8 cellular contexts compared by ENCODE assay signal in the genomic region with DNA sequence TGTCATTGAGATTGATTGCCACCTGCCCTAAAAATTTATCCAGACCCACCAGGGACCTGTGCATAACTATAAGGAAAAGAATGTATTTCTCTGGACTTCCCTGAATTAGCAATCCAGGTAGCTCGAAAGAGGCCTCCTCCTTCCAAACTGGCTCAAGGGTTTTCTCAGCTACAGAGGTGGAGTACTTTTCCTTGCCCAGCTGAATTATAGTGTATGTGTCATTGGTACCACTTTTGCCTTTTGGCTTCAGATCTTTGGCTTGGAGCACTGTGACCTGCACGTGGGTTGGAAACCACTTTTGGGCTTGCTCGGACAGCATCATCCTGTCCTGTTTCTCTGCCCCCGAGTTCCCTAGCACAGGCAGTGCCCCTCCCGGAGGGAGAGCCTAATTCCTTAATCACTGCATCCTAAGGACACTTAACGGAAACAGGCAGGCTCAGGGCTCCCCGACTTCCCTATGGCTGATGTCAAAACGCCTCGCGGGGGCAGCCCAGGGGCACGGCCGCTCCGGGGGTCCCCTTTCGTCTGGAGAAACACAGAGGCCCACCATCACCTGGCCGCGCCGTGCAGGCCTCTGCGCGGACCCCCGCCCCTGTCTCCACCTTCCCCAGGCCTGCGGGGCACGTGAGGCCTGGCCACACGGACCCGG. TPM values are rescaled to one million over a fixed set of nuclear protein-coding genes. Genes with fewer than 3 reads are reported as not detected.
DNase-seq lines count a peak whose midpoint lies in the region; ATAC-seq and TF ChIP-seq lines count a peak whose summit lies in the region.

No MANE protein-coding gene starts in this region.

- intact Hi-C loops in Panc1 (cut with micrococcal nuclease; ENCODE audit: unreplicated experiment) (loop anchor here (10.0 kb wide), 2 partner anchors 199 to 511 kb away; no protein-coding TSS in a partner anchor), Right ventricle myocardium superior (cut with DNase I) (no loop called here)

- DNase-seq in BE2C: peak; percentile 25
- DNase-seq in Panc1 (ENCODE audit: low read depth, low spot score): peak; percentile 22
- peak; percentile 22 for DNase-seq in activated naive CD8-positive, alpha-beta T cell treated with anti-CD3 and anti-CD28 coated beads for 36 hours
- DNase-seq in Right ventricle myocardium superior: peak; percentile 66
- DNase-seq in osteocyte (ENCODE audit: extremely low spot score, unreplicated experiment): peak; percentile 84

- no peaks in the 10 kb centered on the region for H3K27me3 Mint-ChIP-seq in activated naive CD8-positive, alpha-beta T cell treated with anti-CD3 and anti-CD28 coated beads for 36 hours
- H3K27me3 Mint-ChIP-seq in osteocyte (ENCODE audit: unreplicated experiment): peaks cover 2% of the 10 kb centered on the region

- POLR2A ChIA-PET in Panc1 (lab: Charles Lee): interaction anchor here (0.6 kb wide), 1 partner anchor 85 kb away, joined by 5 read pairs; no protein-coding TSS in a partner anchor

- BruUV-seq in Panc1 (replicated peaks; lab: Mats Ljungman, UMichigan): no TSS peak

- H3K27me3 ChIP-seq in BE2C: no peaks in the 10 kb centered on the region
- no peaks in the 10 kb centered on the region for H3K27me3 ChIP-seq in Panc1 (ENCODE audit: control insufficient read depth, insufficient read depth, low read length)

- H3K9me3 Mint-ChIP-seq in activated naive CD8-positive, alpha-beta T cell treated with anti-CD3 and anti-CD28 coated beads for 36 hours: no peaks in the 10 kb centered on the region
- H3K9me3 Mint-ChIP-seq in osteocyte (ENCODE audit: unreplicated experiment): no peaks in the 10 kb centered on the region

- H3K9me3 ChIP-seq in BE2C: no peaks in the 10 kb centered on the region
- no peaks in the 10 kb centered on the region for H3K9me3 ChIP-seq in Panc1 (ENCODE audit: control insufficient read depth, insufficient read depth, low read depth, low read length)

- H3K27ac ChIP-seq in Panc1 (ENCODE audit: low read length): peak overlapping the region; percentile 93

- no peak for TF ChIP-seq CTCF in BE2C (IDR thresholded peaks at IDR 0.05; ENCODE audit: low read depth, low read length)
- no peak; the same call in 1 of the 2 replicates for TF ChIP-seq CTCF in Panc1 (IDR thresholded peaks at IDR 0.05)
- TF ChIP-seq CTCF in osteocyte (IDR thresholded peaks at IDR 0.05): no peak

- H3K36me3 ChIP-seq in BE2C (no peaks in the 10 kb centered on the region), Panc1 (ENCODE audit: control insufficient read depth, insufficient read depth, low read length) (no peaks in the 10 kb centered on the region; the same call in 1 of the 2 replicates)

- H3K4me1 ChIP-seq in BE2C: peaks cover 9% of the 10 kb centered on the region
- H3K4me1 ChIP-seq in Panc1 (ENCODE audit: control insufficient read depth, insufficient read depth, low read length): peaks cover 24% of the 10 kb centered on the region

- peaks cover 31% of the 10 kb centered on the region for H3K4me1 Mint-ChIP-seq in activated naive CD8-positive, alpha-beta T cell treated with anti-CD3 and anti-CD28 coated beads for 36 hours
- H3K4me1 Mint-ChIP-seq in osteocyte (ENCODE audit: unreplicated experiment): peaks cover 51% of the 10 kb centered on the region

- H3K36me3 Mint-ChIP-seq in activated naive CD8-positive, alpha-beta T cell treated with anti-CD3 and anti-CD28 coated beads for 36 hours: no peaks in the 10 kb centered on the region
- no peaks in the 10 kb centered on the region for H3K36me3 Mint-ChIP-seq in osteocyte (ENCODE audit: unreplicated experiment)

- H3K4me3 ChIP-seq in BE2C (ENCODE audit: low read depth, low read length): peak overlapping the region; percentile 86
- H3K4me3 ChIP-seq in Panc1 (ENCODE audit: low read depth in 2 of 2, low read length in 2 of 2): peak overlapping the region; percentile 84 to 89

- in situ Hi-C loops in Panc1 (cut with HindIII; ENCODE audit: low pct_unique_long_range_greater_than_20kb, low sequenced_read_pairs): no loop called here

- peak overlapping the region; percentile 89 for H3K4me3 Mint-ChIP-seq in activated naive CD8-positive, alpha-beta T cell treated with anti-CD3 and anti-CD28 coated beads for 36 hours
- H3K4me3 Mint-ChIP-seq in osteocyte (ENCODE audit: unreplicated experiment): peak overlapping the region; percentile 86

- peak overlapping the region; percentile 83 for H3K27ac Mint-ChIP-seq in activated naive CD8-positive, alpha-beta T cell treated with anti-CD3 and anti-CD28 coated beads for 36 hours
- peak overlapping the region; percentile 74 for H3K27ac Mint-ChIP-seq in osteocyte (ENCODE audit: unreplicated experiment)

- CTCF ChIA-PET in Panc1 (lab: Charles Lee): interaction anchor here (0.6 kb wide), 1 partner anchor 454 kb away, joined by 6 read pairs; no protein-coding TSS in a partner anchor

- ATAC-seq in GM19043 (IDR thresholded peaks at IDR 0.05; ENCODE audit: low read depth, unreplicated experiment) (peak; percentile 13), HG03378 (IDR thresholded peaks at IDR 0.05; ENCODE audit: unreplicated experiment) (peak; percentile 32), Panc1 (peak; percentile 57), Right ventricle myocardium superior (ENCODE audit: poor library complexity) (peak; percentile 46), GM18498 (IDR thresholded peaks at IDR 0.05; ENCODE audit: unreplicated experiment) (no peak)

RNA-seq across cellular contexts. Expression of a gene that starts 0.8 kb away (rescaled TPM):
- polyA plus RNA-seq in BE2C (2012; ENCODE audit: insufficient read depth, insufficient read length, low read depth): 14.1 TPM
- total RNA-seq in Panc1 (2021; ENCODE audit: unreplicated experiment) (18.1 TPM), Right ventricle myocardium superior (9.4 TPM), osteocyte (22.9 and 23.1 TPM in 2 replicates)
- polyA plus RNA-seq in Panc1 (2012; ENCODE audit: insufficient read length): 6.1 TPM
- total RNA-seq in activated naive CD8-positive, alpha-beta T cell treated with anti-CD3 and anti-CD28 coated beads for 36 hours: 1 to 10 TPM; 8.5 to 9.9 TPM

Comparison
In these comparisons a context has a peak if more than half of its experiments do, and no peak if none do; other contexts are left out.
1. DNase-seq: peak in every context shown above with its lines; median percentile 84 in osteocyte; 66 in Right ventricle myocardium superior; 25 in BE2C; 22 in Panc1; 22 in activated naive CD8-positive, alpha-beta T cell treated with anti-CD3 and anti-CD28 coated beads for 36 hours.